28 cellular contexts compared by ENCODE assay signal in genomic region chr4:153781280-153781679, GRCh38. TPM values are rescaled to one million over a fixed set of nuclear protein-coding genes. Genes with fewer than 3 reads are reported as not detected.
DNase-seq lines count a peak whose midpoint lies in the region; ATAC-seq and TF ChIP-seq lines count a peak whose summit lies in the region.
"Had no signal": no experiment of that assay in that cellular context is flagged by ENCODE, and none has a peak within 500 bp of the region (broad histone marks: within the 10 kb centered on the region; RNA-seq: fewer than 3 reads in every experiment).

No MANE protein-coding gene starts in this region.

- H3K4ac ChIP-seq in H9 (ENCODE audit: low read depth, low read length) (no peak overlapping the region), neuronal stem cell (ENCODE audit: low read length) (no peak overlapping the region)

- peaks cover 5 to 7% of the 10 kb centered on the region in 2 experiments; a peak in 3 of 5 replicates for H3K9me3 Mint-ChIP-seq in H9
- H3K9me3 Mint-ChIP-seq: nephron; stimulated activated naive B cell treated with anti-CD40 and anti-IgM and Interleukin-4, amounts not matched to agents 10 μg/mL and 1 μg/mL and 100 μg/mL, for 72 hours had no signal

- H3K23ac ChIP-seq in H9 (ENCODE audit: insufficient read length, low read depth, low read length) (no peak overlapping the region), neuronal stem cell (ENCODE audit: low read depth, low read length, poor library complexity) (peak overlapping the region; percentile 23)

- no peak overlapping the region for H2BK5ac ChIP-seq in H9 (ENCODE audit: insufficient read length, low read length)
- H2BK5ac ChIP-seq in neuronal stem cell (ENCODE audit: low read length), result no peak overlapping the region

- no peaks in the 10 kb centered on the region for H3K9me3 ChIP-seq in H9 (ENCODE audit: control insufficient read depth, low read depth, low read length)
- no peaks in the 10 kb centered on the region for H3K9me3 ChIP-seq in OCI-LY3 (ENCODE audit: insufficient read depth, low read length)
- H3K9me3 ChIP-seq in neuronal stem cell (replicated peaks in 1 of 2; ENCODE audit: control insufficient read depth in 2 of 2, insufficient read depth in 1 of 2, low read depth in 1 of 2, low read length in 2 of 2), result peaks cover 0 to 12% of the 10 kb centered on the region in 2 donors
- H3K9me3 ChIP-seq: pancreas, SJCRH30, upper lobe of right lung had no signal

- H3T11ph ChIP-seq in H9 (ENCODE audit: low read length), result no peak overlapping the region

- no peaks in the 10 kb centered on the region for H3K36me3 ChIP-seq in OCI-LY3 (replicated peaks; ENCODE audit: low read depth, low read length)
- H3K36me3 ChIP-seq in neuronal stem cell (replicated peaks in 1 of 2; ENCODE audit: control insufficient read depth in 2 of 2, insufficient read depth in 2 of 2, low read length in 2 of 2), result peaks cover 21 to 65% of the 10 kb centered on the region in 2 donors
- H3K36me3 ChIP-seq: BLaER1, cardiac muscle cell, pancreas, SJCRH30, upper lobe of right lung had no signal

- no peak for TF ChIP-seq CTCF in H9 (conservative IDR thresholded peaks at IDR 0.05)
- TF ChIP-seq CTCF in OCI-LY3 (IDR thresholded peaks at IDR 0.05; ENCODE audit: low read depth, low read length), result no peak

- H4K91ac ChIP-seq in H9 (ENCODE audit: insufficient read length, low read depth, low read length), result no peak overlapping the region
- H4K91ac ChIP-seq in neuronal stem cell (ENCODE audit: low read depth, low read length, poor library complexity), result no peak overlapping the region

- H2AFZ ChIP-seq in H9 (ENCODE audit: low read length) (no peak overlapping the region), OCI-LY3 (ENCODE audit: low read depth, low read length) (no peak overlapping the region), neuronal stem cell (ENCODE audit: low read length) (no peak overlapping the region)

- no peak overlapping the region for H3K4me3 ChIP-seq in OCI-LY3 (ENCODE audit: low read length)
- H3K4me3 ChIP-seq in neuronal stem cell (ENCODE audit: low read length in 2 of 2), result no peak overlapping the region
- H3K4me3 ChIP-seq: BLaER1, cardiac muscle cell, coronary artery, GM12878, pancreas, SJCRH30, skin epidermis, upper lobe of right lung had no signal

- H3K79me2 ChIP-seq in H9 (ENCODE audit: insufficient read depth, low read length) (peaks cover 4% of the 10 kb centered on the region; the same call in 1 of the 2 replicates), OCI-LY3 (ENCODE audit: low read length) (no peaks in the 10 kb centered on the region)

- peak overlapping the region in 1 of 2 experiments; percentile 15; a peak in 1 of 5 replicates for H3K4me3 Mint-ChIP-seq in H9
- H3K4me3 Mint-ChIP-seq: activated CD8-positive, alpha-beta memory T cell treated with anti-CD3 and anti-CD28 coated beads, Interleukin-2, amount 10 ng/mL, durations not matched to agents 7 days and 5 days; activated naive CD8-positive, alpha-beta T cell treated with anti-CD3 and anti-CD28 coated beads, Interleukin-2, amount 50 U/mL, for 24 hours; stimulated activated naive B cell treated with anti-CD40 and anti-IgM and Interleukin-4, amounts not matched to agents 10 μg/mL and 1 μg/mL and 100 μg/mL, for 72 hours had no signal

- no peak overlapping the region for H2BK20ac ChIP-seq in H9 (ENCODE audit: low read depth, low read length, poor library complexity, severe bottlenecking)

- H3K36me3 Mint-ChIP-seq in H9 (ENCODE audit: insufficient read depth in 1 of 3, low read depth in 3 of 3), result peaks cover 44 to 62% (median 55%) of the 10 kb centered on the region in 3 experiments
- H3K36me3 Mint-ChIP-seq: activated CD8-positive, alpha-beta memory T cell treated with anti-CD3 and anti-CD28 coated beads, Interleukin-2, amount 10 ng/mL, durations not matched to agents 7 days and 5 days; stimulated activated naive B cell treated with anti-CD40 and anti-IgM and Interleukin-4, amounts not matched to agents 10 μg/mL and 1 μg/mL and 100 μg/mL, for 72 hours had no signal

- H2BK15ac ChIP-seq in H9 (ENCODE audit: low read depth, low read length), result no peak overlapping the region
- H2BK15ac ChIP-seq in neuronal stem cell (ENCODE audit: low read length), result no peak overlapping the region

- H3K56ac ChIP-seq in H9 (ENCODE audit: insufficient read length, low read depth, low read length), result no peak overlapping the region

- H4K8ac ChIP-seq in H9 (replicated peaks; ENCODE audit: insufficient read length, low read depth, low read length) (no peak overlapping the region), neuronal stem cell (ENCODE audit: low read depth, low read length) (no peak overlapping the region)

- no peaks in the 10 kb centered on the region for H3K79me1 ChIP-seq in H9 (ENCODE audit: insufficient read depth, low read depth, low read length, poor library complexity, severe bottlenecking)
- H3K79me1 ChIP-seq in neuronal stem cell (ENCODE audit: low read depth, low read length), result no peaks in the 10 kb centered on the region

- WGBS in H9 (ENCODE audit: extremely low coverage, insufficient read length, low lambda C conversion rate), result no CpG with 5 or more reads among the region's 17 CpGs
- WGBS in neuronal stem cell (ENCODE audit: extremely low coverage in 2 of 2, insufficient read length in 2 of 2, insufficient replicate concordance in 1 of 2), 2 donors, result no CpG with 5 or more reads among the region's 17 CpGs

- ATAC-seq in GM18868 (IDR thresholded peaks at IDR 0.05; ENCODE audit: unreplicated experiment) (peak; percentile 5), HG03520 (IDR thresholded peaks at IDR 0.05; ENCODE audit: unreplicated experiment) (no peak)
- ATAC-seq: activated CD8-positive, alpha-beta memory T cell treated with anti-CD3 and anti-CD28 coated beads, Interleukin-2, amount 10 ng/mL, durations not matched to agents 7 days and 5 days; activated naive CD8-positive, alpha-beta T cell treated with anti-CD3 and anti-CD28 coated beads, Interleukin-2, amount 50 U/mL, for 24 hours; upper lobe of right lung had no signal

- peaks cover 31 to 41% of the 10 kb centered on the region in 2 experiments for H3K4me1 Mint-ChIP-seq in H9
- H3K4me1 Mint-ChIP-seq: activated CD8-positive, alpha-beta memory T cell treated with anti-CD3 and anti-CD28 coated beads, Interleukin-2, amount 10 ng/mL, durations not matched to agents 7 days and 5 days; activated naive CD8-positive, alpha-beta T cell treated with anti-CD3 and anti-CD28 coated beads, Interleukin-2, amount 50 U/mL, for 24 hours; stimulated activated naive B cell treated with anti-CD40 and anti-IgM and Interleukin-4, amounts not matched to agents 10 μg/mL and 1 μg/mL and 100 μg/mL, for 72 hours had no signal

- H3K27ac Mint-ChIP-seq in H9, result peak overlapping the region in 2 of 3 experiments; percentile 17 to 18; a peak in 3 of 7 replicates
- H3K27ac Mint-ChIP-seq: activated CD8-positive, alpha-beta memory T cell treated with anti-CD3 and anti-CD28 coated beads, Interleukin-2, amount 10 ng/mL, durations not matched to agents 7 days and 5 days; activated naive CD8-positive, alpha-beta T cell treated with anti-CD3 and anti-CD28 coated beads, Interleukin-2, amount 50 U/mL, for 24 hours; stimulated activated naive B cell treated with anti-CD40 and anti-IgM and Interleukin-4, amounts not matched to agents 10 μg/mL and 1 μg/mL and 100 μg/mL, for 72 hours had no signal

- H3K27ac ChIP-seq in H9 (ENCODE audit: insufficient read length, low read depth, low read length) (no peak overlapping the region), OCI-LY3 (ENCODE audit: low read length) (no peak overlapping the region), neuronal stem cell (replicated peaks; ENCODE audit: low read length) (peak overlapping the region; percentile 62)
- H3K27ac ChIP-seq: BLaER1, cardiac muscle cell, coronary artery, HL-60, pancreas, SJCRH30, skin epidermis, upper lobe of right lung had no signal

- H3K23me2 ChIP-seq in H9 (ENCODE audit: insufficient read length, low read depth, low read length, poor library complexity, severe bottlenecking), result no peaks in the 10 kb centered on the region

- H3K4me2 ChIP-seq in H9 (ENCODE audit: insufficient read depth, insufficient read length, low read length) (no peak overlapping the region), OCI-LY3 (ENCODE audit: low read length) (peak overlapping the region; percentile 31; the same call in 1 of the 2 replicates), neuronal stem cell (ENCODE audit: insufficient read depth, low read length, poor library complexity, severe bottlenecking) (no peak overlapping the region)
- H3K4me2 ChIP-seq: BLaER1 had no signal

- no peaks in the 10 kb centered on the region for H3K27me3 Mint-ChIP-seq in H9 (ENCODE audit: low read depth)

- H3K4me1 ChIP-seq in H9 (ENCODE audit: insufficient read depth, low read length) (peaks cover 2% of the 10 kb centered on the region; the same call in 1 of the 2 replicates), OCI-LY3 (ENCODE audit: low read length) (peaks cover 18% of the 10 kb centered on the region), neuronal stem cell (ENCODE audit: control insufficient read depth in 2 of 2, insufficient read depth in 1 of 2, low read depth in 1 of 2, low read length in 2 of 2) (peaks cover 5 to 17% of the 10 kb centered on the region in 2 donors)
- H3K4me1 ChIP-seq: BLaER1, pancreas, SJCRH30, upper lobe of right lung had no signal

- H2AK5ac ChIP-seq in H9 (ENCODE audit: insufficient read length, low read length) (no peak overlapping the region), neuronal stem cell (ENCODE audit: low read depth, low read length) (no peak overlapping the region)

- H4K20me1 ChIP-seq in H9 (ENCODE audit: control insufficient read depth, insufficient read depth, insufficient read length) (peaks cover 2% of the 10 kb centered on the region), OCI-LY3 (ENCODE audit: insufficient read depth, low read length) (no peaks in the 10 kb centered on the region)

- H2BK12ac ChIP-seq in H9 (ENCODE audit: insufficient read length, low read depth, low read length) (no peak overlapping the region), neuronal stem cell (ENCODE audit: low read length) (no peak overlapping the region)

- H3K9ac ChIP-seq in H9 (ENCODE audit: extremely low read depth, insufficient read length, low read length), result no peak overlapping the region
- H3K9ac ChIP-seq in OCI-LY3 (ENCODE audit: low read length), result no peak overlapping the region
- no peak overlapping the region for H3K9ac ChIP-seq in neuronal stem cell (ENCODE audit: low read depth, low read length, poor library complexity)
- H3K9ac ChIP-seq: BLaER1 had no signal

- H3K14ac ChIP-seq in H9 (ENCODE audit: insufficient read depth, low read length) (no peak overlapping the region), neuronal stem cell (ENCODE audit: low read length) (no peak overlapping the region)

- H2BK120ac ChIP-seq in H9 (ENCODE audit: low read depth, low read length, poor library complexity, severe bottlenecking) (no peak overlapping the region), neuronal stem cell (ENCODE audit: low read depth, low read length) (no peak overlapping the region)

- H3K18ac ChIP-seq in H9 (ENCODE audit: insufficient read length, low read depth, low read length) (no peak overlapping the region), neuronal stem cell (ENCODE audit: low read length) (peak overlapping the region; percentile 9)

- H3K27me3 ChIP-seq in H9 (ENCODE audit: insufficient read depth, low read length) (no peaks in the 10 kb centered on the region), OCI-LY3 (ENCODE audit: low read depth, low read length) (0 out of 2 replicates have a peak, but pooled peaks cover 5% of the 10 kb centered on the region), neuronal stem cell (ENCODE audit: control insufficient read depth in 3 of 3, insufficient read depth in 3 of 3, low read depth in 1 of 3, low read length in 3 of 3) (no peaks in the 10 kb centered on the region)
- H3K27me3 ChIP-seq: pancreas, SJCRH30 had no signal

- DNase-seq in H9 (peak; percentile 46), neuronal stem cell (ENCODE audit: low spot score) (no peak), hypothalamus (lab: John Stamatoyannopoulos, UW) (no peak)
- DNase-seq in activated CD8-positive, alpha-beta memory T cell treated with anti-CD3 and anti-CD28 coated beads, Interleukin-2, amount 50 U/mL, for 48 hours, result no peak
- DNase-seq: activated CD4-positive, alpha-beta T cell treated with anti-CD3 and anti-CD28 coated beads, Interleukin-2, amount 50 U/mL, for 1 hour; activated CD8-positive, alpha-beta memory T cell treated with anti-CD3 and anti-CD28 coated beads, Interleukin-2, amount 10 ng/mL, durations not matched to agents 7 days and 5 days; activated naive CD4-positive, alpha-beta T cell; activated naive CD8-positive, alpha-beta T cell treated with anti-CD3 and anti-CD28 coated beads, Interleukin-2, amount 50 U/mL, for 24 hours; DMS153; effector memory CD4-positive, alpha-beta T cell; mammary epithelial cell; NCI-H1417 treated with DMSO at 0.1 percent for 48 hours; NCI-H2081 treated with DMSO at 0.1 percent for 48 hours; SJCRH30; stimulated activated naive B cell treated with anti-CD40 and anti-IgM and Interleukin-4, amounts not matched to agents 10 μg/mL and 1 μg/mL and 100 μg/mL, for 72 hours; upper lobe of right lung had no signal

- H4K5ac ChIP-seq in H9 (ENCODE audit: insufficient read length, low read depth, low read length), result no peak overlapping the region

RNA-seq across cellular contexts. Expression of gene SFRP2, which starts 7.6 kb away (rescaled TPM):
- total RNA-seq in H9 (2021), result 156 and 161 TPM in 2 replicates
- 425 TPM for polyA plus RNA-seq in neuronal stem cell (2013, experiment 1 of 2)
- 420 TPM for polyA plus RNA-seq in neuronal stem cell (2013, experiment 2 of 2)
- total RNA-seq: activated CD8-positive, alpha-beta memory T cell treated with anti-CD3 and anti-CD28 coated beads, Interleukin-2, amount 10 ng/mL, durations not matched to agents 7 days and 5 days; epithelial cell of proximal tubule; mammary epithelial cell; SJCRH30 had no signal

RNA-seq across cellular contexts. Expression of gene RNF175, which starts 21.5 kb away (rescaled TPM):
- total RNA-seq in H9 (2021), result 3.3 and 4.3 TPM in 2 replicates
- 22.7 TPM for polyA plus RNA-seq in neuronal stem cell (2013, experiment 1 of 2)
- polyA plus RNA-seq in neuronal stem cell (2013, experiment 2 of 2), result 22.6 TPM
- total RNA-seq: activated CD8-positive, alpha-beta memory T cell treated with anti-CD3 and anti-CD28 coated beads, Interleukin-2, amount 10 ng/mL, durations not matched to agents 7 days and 5 days; GM12878; pancreas; SJCRH30; upper lobe of right lung had no signal
- polyA plus RNA-seq: GM12878 had no signal
